Comparison of ENCODE assay signal across 8 cellular contexts in the genomic region with DNA sequence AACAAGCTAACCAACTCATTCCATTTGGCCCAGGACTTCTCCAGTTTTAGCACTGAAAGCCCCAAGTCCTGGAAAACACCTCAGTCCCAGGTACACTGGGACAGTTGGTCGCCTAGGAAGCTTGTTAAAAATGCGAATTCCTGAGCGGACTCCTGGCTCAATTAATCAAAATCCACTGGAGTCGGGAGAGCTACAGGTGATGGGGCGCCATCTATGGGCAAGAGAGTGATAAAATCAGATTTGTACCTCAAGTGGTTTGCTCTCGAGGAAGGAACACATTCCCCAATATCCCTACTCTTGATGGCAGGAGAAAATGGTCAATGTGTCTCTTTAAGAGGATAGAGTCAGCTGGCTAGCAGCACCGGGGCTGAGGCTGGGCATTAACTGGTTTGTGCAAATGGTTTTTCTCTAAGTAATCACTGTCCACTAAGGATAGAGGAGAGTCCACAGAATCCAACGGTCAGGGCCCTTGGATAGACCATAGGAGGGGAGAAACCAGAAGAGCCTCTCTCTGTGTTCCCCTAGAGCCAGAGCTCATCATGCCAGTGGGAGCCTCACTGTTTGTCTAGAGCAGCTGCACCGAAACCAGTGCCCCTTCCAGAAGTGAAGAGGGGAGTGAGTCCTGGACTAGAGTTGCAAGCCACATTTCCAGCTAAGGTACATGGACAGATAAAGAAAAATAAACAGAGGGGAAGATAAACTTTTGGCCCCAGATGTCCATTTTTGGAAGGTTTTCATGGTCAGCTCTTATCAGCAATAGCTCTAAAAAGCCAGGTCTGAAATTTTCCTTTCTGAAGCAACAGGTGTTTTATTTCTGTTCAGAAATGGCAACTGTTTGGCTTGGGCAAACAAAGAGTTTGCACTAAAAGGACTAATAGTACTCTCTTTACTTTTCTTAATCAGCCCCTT.
DNase-seq lines count a peak whose midpoint lies in the region; ATAC-seq, FAIRE-seq and TF ChIP-seq lines count a peak whose summit lies in the region.

No MANE protein-coding gene starts in this region.

- H3K9me3 ChIP-seq in K562 (replicated peaks; ENCODE audit: control insufficient read depth, insufficient read depth, low read depth, low read length): no peaks in the 10 kb centered on the region
- H3K9me3 ChIP-seq in iPS DF 6.9 (ENCODE audit: control insufficient read depth, insufficient read depth, low read length): no peaks in the 10 kb centered on the region
- H3K9me3 ChIP-seq in skeletal muscle tissue (ENCODE audit: control insufficient read depth in 3 of 3, low read length in 3 of 3): no peaks in the 10 kb centered on the region

- peak; percentile 88 for FAIRE-seq in K562 (lab: Jason Lieb, UNC)

- TF ChIP-seq CTCF in K562 (IDR thresholded peaks at IDR 0.05 in 2 of 3, conservative IDR thresholded peaks at IDR 0.05 in 1 of 3; ENCODE audit: insufficient read depth in 2 of 3, low read depth in 1 of 3, low read length in 3 of 3): peak; percentile 86 to 95 (median 87)

- no peaks in the 10 kb centered on the region for H4K20me1 ChIP-seq in K562 (replicated peaks; ENCODE audit: control insufficient read depth, insufficient read depth, low read length)

- WGBS in K562 (ENCODE audit: insufficient coverage, low coverage, missing lambda C conversion rate): 2% methylated on average over 9 of the region's 9 CpGs
- WGBS in iPS DF 6.9 (ENCODE audit: insufficient coverage, insufficient read length): no CpG with 5 or more reads among the region's 9 CpGs

- DNase-seq in G401 (ENCODE audit: low spot score) (peak; percentile 83), NAMALWA (ENCODE audit: low spot score) (peak; percentile 58), SKM-1 treated with dmso at 0.1 percent for 144 hours (lab: John Stamatoyannopoulos, UW; ENCODE audit: unreplicated experiment) (peak; percentile 37), K562 (ENCODE audit: extremely low read depth in 1 of 4, low spot score in 3 of 4) (peak; percentile 62 to 82 (median 71)), iPS DF 6.9 (ENCODE audit: low read depth, low spot score) (peak; percentile 48)

- CTCF ChIA-PET in K562 (lab: Yijun Ruan, JAX; ENCODE audit: low intra/inter-chr PET ratio): interaction anchor here (0.6 to 2.7 kb wide), 6 partner anchors 9 to 687 kb away, joined by 3 to 16 read pairs (median 3); no protein-coding TSS in a partner anchor

- H3K27me3 ChIP-seq in K562 (ENCODE audit: control insufficient read depth in 2 of 2, insufficient read depth in 2 of 2, low read length in 2 of 2) (peaks cover 0 to 3% of the 10 kb centered on the region in 2 experiments; a peak in 2 of 5 replicates), iPS DF 6.9 (ENCODE audit: control insufficient read depth, insufficient read depth, low read length) (no peaks in the 10 kb centered on the region), skeletal muscle tissue (ENCODE audit: control insufficient read depth in 3 of 3, insufficient read depth in 3 of 3, low read length in 3 of 3) (no peaks in the 10 kb centered on the region)

- H3K27ac ChIP-seq in K562 (ENCODE audit: extremely low read depth, low read depth, low read length) (no peak overlapping the region), iPS DF 6.9 (ENCODE audit: low read length) (no peak overlapping the region), skeletal muscle tissue (ENCODE audit: low read depth, low read length) (no peak overlapping the region)

- TF ChIP-seq POLR2A in K562 (conservative IDR thresholded peaks at IDR 0.05): no peak

- TF ChIP-seq EP300 in K562 (IDR thresholded peaks at IDR 0.05; ENCODE audit: low read length): no peak

- peak; percentile 89 to 93 for TF ChIP-seq RAD21 in K562 (CRISPR knock-in tag; conservative IDR thresholded peaks at IDR 0.05 in 1 of 2, IDR thresholded peaks at IDR 0.05 in 1 of 2)

- no peaks in the 10 kb centered on the region for H3K79me2 ChIP-seq in K562 (ENCODE audit: control insufficient read depth, insufficient read depth, low read length)

- POLR2A ChIA-PET in K562 (lab: Yijun Ruan, JAX): interaction anchor here (0.6 to 1.7 kb wide), 12 partner anchors 8 to 630 kb away, joined by 3 to 6 read pairs (median 3); no protein-coding TSS in a partner anchor

- in situ Hi-C loops in G401 (cut with HindIII; ENCODE audit: low sequenced_read_pairs) (no loop called here), K562 (cut with MboI) (no loop called here)

- H3K4me2 ChIP-seq in K562 (ENCODE audit: insufficient read depth, low read length): no peak overlapping the region

- no peaks in the 10 kb centered on the region for H3K9me1 ChIP-seq in K562 (ENCODE audit: control insufficient read depth, insufficient read depth, low read length)

- ATAC-seq in K562: peak; percentile 67
- no peak for ATAC-seq in GM21381 (IDR thresholded peaks at IDR 0.05; ENCODE audit: unreplicated experiment)
- ATAC-seq in HG03565 (IDR thresholded peaks at IDR 0.05; ENCODE audit: unreplicated experiment): no peak

- BruUV-seq in K562 (replicated peaks; lab: Mats Ljungman, UMichigan): no TSS peak

- H3K9ac ChIP-seq in K562 (ENCODE audit: insufficient read depth in 1 of 2, low read depth in 2 of 2, low read length in 2 of 2): no peak overlapping the region
- peak overlapping the region in 2 of 3 donors; percentile 42 to 73 for H3K9ac ChIP-seq in skeletal muscle tissue (ENCODE audit: low read depth in 1 of 3, low read length in 3 of 3)

- H2AFZ ChIP-seq in K562 (ENCODE audit: low read depth, low read length): peak overlapping the region; percentile 58; the same call in 1 of the 2 replicates

- intact Hi-C loops in K562 (cut with micrococcal nuclease): loop anchor here (1.0 to 10.0 kb wide), 5 partner anchors 44 to 440 kb away; no protein-coding TSS in a partner anchor

- H3K36me3 ChIP-seq in K562 (ENCODE audit: control insufficient read depth, insufficient read depth, low read length): no peaks in the 10 kb centered on the region
- H3K36me3 ChIP-seq in iPS DF 6.9 (ENCODE audit: control insufficient read depth, insufficient read depth, low read length): no peaks in the 10 kb centered on the region
- H3K36me3 ChIP-seq in skeletal muscle tissue (ENCODE audit: control insufficient read depth in 3 of 3, insufficient read depth in 3 of 3, low read length in 3 of 3): no peaks in the 10 kb centered on the region

- H3K4me1 ChIP-seq in K562 (replicated peaks in 1 of 2; ENCODE audit: control insufficient read depth in 2 of 2, insufficient read depth in 2 of 2, low read length in 2 of 2): peaks cover 2 to 10% of the 10 kb centered on the region in 2 experiments; a peak in 3 of 5 replicates
- peaks cover 1% of the 10 kb centered on the region; the same call in 1 of the 2 replicates for H3K4me1 ChIP-seq in iPS DF 6.9 (ENCODE audit: control insufficient read depth, insufficient read depth, low read length)
- H3K4me1 ChIP-seq in skeletal muscle tissue (ENCODE audit: control insufficient read depth in 3 of 3, insufficient read depth in 3 of 3, low read length in 3 of 3): peaks cover 10 to 15% (median 13%) of the 10 kb centered on the region in 3 donors

- H3K4me3 ChIP-seq in K562 (no peak overlapping the region), iPS DF 6.9 (ENCODE audit: low read length) (no peak overlapping the region), skeletal muscle tissue (ENCODE audit: low read length in 3 of 3) (peak overlapping the region; percentile 64 to 68 (median 64))

TF ChIP-seq in K562, 482 proteins besides CTCF, POLR2A, EP300 and RAD21 (continues in another document):
- TF ChIP-seq, protein P1, sequence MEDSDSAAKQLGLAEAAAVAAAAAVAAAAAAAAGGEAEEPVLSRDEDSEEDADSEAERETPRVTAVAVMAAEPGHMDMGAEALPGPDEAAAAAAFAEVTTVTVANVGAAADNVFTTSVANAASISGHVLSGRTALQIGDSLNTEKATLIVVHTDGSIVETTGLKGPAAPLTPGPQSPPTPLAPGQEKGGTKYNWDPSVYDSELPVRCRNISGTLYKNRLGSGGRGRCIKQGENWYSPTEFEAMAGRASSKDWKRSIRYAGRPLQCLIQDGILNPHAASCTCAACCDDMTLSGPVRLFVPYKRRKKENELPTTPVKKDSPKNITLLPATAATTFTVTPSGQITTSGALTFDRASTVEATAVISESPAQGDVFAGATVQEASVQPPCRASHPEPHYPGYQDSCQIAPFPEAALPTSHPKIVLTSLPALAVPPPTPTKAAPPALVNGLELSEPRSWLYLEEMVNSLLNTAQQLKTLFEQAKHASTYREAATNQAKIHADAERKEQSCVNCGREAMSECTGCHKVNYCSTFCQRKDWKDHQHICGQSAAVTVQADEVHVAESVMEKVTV (CRISPR knock-in tag; IDR thresholded peaks at IDR 0.05): peak; percentile 81
- TF ChIP-seq, protein P2, sequence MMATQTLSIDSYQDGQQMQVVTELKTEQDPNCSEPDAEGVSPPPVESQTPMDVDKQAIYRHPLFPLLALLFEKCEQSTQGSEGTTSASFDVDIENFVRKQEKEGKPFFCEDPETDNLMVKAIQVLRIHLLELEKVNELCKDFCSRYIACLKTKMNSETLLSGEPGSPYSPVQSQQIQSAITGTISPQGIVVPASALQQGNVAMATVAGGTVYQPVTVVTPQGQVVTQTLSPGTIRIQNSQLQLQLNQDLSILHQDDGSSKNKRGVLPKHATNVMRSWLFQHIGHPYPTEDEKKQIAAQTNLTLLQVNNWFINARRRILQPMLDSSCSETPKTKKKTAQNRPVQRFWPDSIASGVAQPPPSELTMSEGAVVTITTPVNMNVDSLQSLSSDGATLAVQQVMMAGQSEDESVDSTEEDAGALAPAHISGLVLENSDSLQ (IDR thresholded peaks at IDR 0.05): peak; percentile 68
- TF ChIP-seq ZBTB1 (CRISPR knock-in tag; IDR thresholded peaks at IDR 0.05; ENCODE audit: borderline replicate concordance, low read depth): 0 out of 2 replicates have a peak, but pooled peaks have one; percentile 29
- TF ChIP-seq, protein P3, sequence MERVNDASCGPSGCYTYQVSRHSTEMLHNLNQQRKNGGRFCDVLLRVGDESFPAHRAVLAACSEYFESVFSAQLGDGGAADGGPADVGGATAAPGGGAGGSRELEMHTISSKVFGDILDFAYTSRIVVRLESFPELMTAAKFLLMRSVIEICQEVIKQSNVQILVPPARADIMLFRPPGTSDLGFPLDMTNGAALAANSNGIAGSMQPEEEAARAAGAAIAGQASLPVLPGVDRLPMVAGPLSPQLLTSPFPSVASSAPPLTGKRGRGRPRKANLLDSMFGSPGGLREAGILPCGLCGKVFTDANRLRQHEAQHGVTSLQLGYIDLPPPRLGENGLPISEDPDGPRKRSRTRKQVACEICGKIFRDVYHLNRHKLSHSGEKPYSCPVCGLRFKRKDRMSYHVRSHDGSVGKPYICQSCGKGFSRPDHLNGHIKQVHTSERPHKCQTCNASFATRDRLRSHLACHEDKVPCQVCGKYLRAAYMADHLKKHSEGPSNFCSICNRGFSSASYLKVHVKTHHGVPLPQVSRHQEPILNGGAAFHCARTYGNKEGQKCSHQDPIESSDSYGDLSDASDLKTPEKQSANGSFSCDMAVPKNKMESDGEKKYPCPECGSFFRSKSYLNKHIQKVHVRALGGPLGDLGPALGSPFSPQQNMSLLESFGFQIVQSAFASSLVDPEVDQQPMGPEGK (CRISPR knock-in tag; IDR thresholded peaks at IDR 0.05; ENCODE audit: borderline replicate concordance): no peak
- peak; percentile 6; the same call in 1 of the 2 replicates for TF ChIP-seq JUND (IDR thresholded peaks at IDR 0.05; ENCODE audit: borderline replicate concordance, low read depth, low read length)
- TF ChIP-seq JUND (tag; IDR thresholded peaks at IDR 0.05; ENCODE audit: borderline replicate concordance, low read depth, low read length): no peak

Comparison
In these comparisons a context has a peak if more than half of its experiments do, and no peak if none do; other contexts are left out.
1. H3K4me3 ChIP-seq: peak in skeletal muscle tissue (3 of 3); none in K562 (single experiment) and iPS DF 6.9 (single experiment).
2. H3K9ac ChIP-seq: peak in skeletal muscle tissue (2 of 3); none in K562 (0 of 2).
3. Peak in every context shown above with its lines, with median percentiles within 50 percentile points of each other: DNase-seq.